Comparison of ENCODE assay signal across 11 cellular contexts in genomic region chr10:104640339-104641149, GRCh38. TPM values are rescaled to one million over a fixed set of nuclear protein-coding genes. Genes with fewer than 3 reads are reported as not detected.
A peak's percentile ranks its signal among the peaks of the same experiment; 100 is the strongest.
DNase-seq lines count a peak whose midpoint lies in the region; TF ChIP-seq lines count a peak whose summit lies in the region.
"Had no signal": no experiment of that assay in that cellular context is flagged by ENCODE, and none has a peak within 500 bp of the region (broad histone marks: within the 10 kb centered on the region; RNA-seq: fewer than 3 reads in every experiment).

No MANE protein-coding gene starts in this region.

- no peaks in the 10 kb centered on the region for H3K9me2 ChIP-seq in MM.1S (replicated peaks; ENCODE audit: insufficient read depth, low read length)

- no peak overlapping the region for H2AK5ac ChIP-seq in mesenchymal stem cell (ENCODE audit: low read length, severe bottlenecking)

- 2% methylated on average over 37 of the region's 77 CpGs for WGBS in mesenchymal stem cell

- H3K14ac ChIP-seq in mesenchymal stem cell (ENCODE audit: low read length in 2 of 2): no peak overlapping the region

- no peak overlapping the region for H3K4ac ChIP-seq in mesenchymal stem cell (ENCODE audit: low read depth in 1 of 2, low read length in 2 of 2)

- H3K27me3 ChIP-seq in MM.1S (replicated peaks; ENCODE audit: insufficient read depth, low read length) (peaks cover 16% of the 10 kb centered on the region), parathyroid adenoma (ENCODE audit: control insufficient read depth, insufficient read depth, low read length) (peaks cover 7% of the 10 kb centered on the region), mesenchymal stem cell (ENCODE audit: control insufficient read depth in 1 of 2, insufficient read depth in 1 of 2, low read length in 2 of 2) (peaks cover 60 to 83% of the 10 kb centered on the region in 2 experiments)

- no peak for DNase-seq in MM.1S
- DNase-seq in epithelial cell of proximal tubule (ENCODE audit: low read depth): no peak
- no peak for DNase-seq in NCI-H1092 treated with DMSO at 0.1 percent for 48 hours (lab: John Stamatoyannopoulos, UW)
- no peak for DNase-seq in mesenchymal stem cell
- no peak for DNase-seq in NCI-H2107 (lab: John Stamatoyannopoulos, UW)
- DNase-seq: activated CD4-positive, alpha-beta T cell treated with anti-CD3 and anti-CD28 coated beads for 1 hour; activated effector memory CD4-positive, alpha-beta T cell treated with anti-CD3 and anti-CD28 coated beads, Interleukin-2, amount 50 U/mL, for 16 hours; spleen had no signal

- H3K9ac ChIP-seq in MM.1S (ENCODE audit: low read length) (no peak overlapping the region), parathyroid adenoma (no peak overlapping the region), mesenchymal stem cell (ENCODE audit: low read length) (no peak overlapping the region)

- H2BK5ac ChIP-seq in mesenchymal stem cell (ENCODE audit: low read depth, low read length, poor library complexity, severe bottlenecking): no peak overlapping the region

- H3K4me1 ChIP-seq in MM.1S (ENCODE audit: low read length) (no peaks in the 10 kb centered on the region), parathyroid adenoma (no peaks in the 10 kb centered on the region), mesenchymal stem cell (ENCODE audit: control insufficient read depth, insufficient read depth, low read depth, low read length) (peaks cover 7% of the 10 kb centered on the region)
- H3K4me1 ChIP-seq: foreskin keratinocyte had no signal

- H3K36me3 ChIP-seq in MM.1S (replicated peaks; ENCODE audit: insufficient read depth, low read length) (no peaks in the 10 kb centered on the region), parathyroid adenoma (ENCODE audit: control insufficient read depth, insufficient read depth, low read length) (no peaks in the 10 kb centered on the region), mesenchymal stem cell (ENCODE audit: control insufficient read depth in 1 of 2, insufficient read depth in 2 of 2, low read depth in 1 of 2, low read length in 2 of 2) (peaks cover 0 to 3% of the 10 kb centered on the region in 2 experiments)
- H3K36me3 ChIP-seq: spleen had no signal

- H3K4me2 ChIP-seq in MM.1S (ENCODE audit: low read depth, low read length) (peak overlapping the region; percentile 79; the same call in 1 of the 2 replicates), parathyroid adenoma (ENCODE audit: low read length) (peak overlapping the region; percentile 41), mesenchymal stem cell (ENCODE audit: low read length, poor library complexity, severe bottlenecking) (no peak overlapping the region)

- peak overlapping the region; percentile 51 for H3K4me3 ChIP-seq in GM12875 (ENCODE audit: low read depth, low read length)
- H3K4me3 ChIP-seq in MM.1S (ENCODE audit: low read length): peak overlapping the region; percentile 40
- peak overlapping the region; percentile 44 for H3K4me3 ChIP-seq in epithelial cell of proximal tubule (ENCODE audit: low read depth, low read length)
- H3K4me3 ChIP-seq in parathyroid adenoma (ENCODE audit: low read depth, low read length): no peak overlapping the region
- H3K4me3 ChIP-seq in mesenchymal stem cell (ENCODE audit: insufficient read depth in 1 of 2, low read depth in 1 of 2, low read length in 2 of 2): no peak overlapping the region

- no peak overlapping the region for H2AFZ ChIP-seq in MM.1S (ENCODE audit: low read length)
- no peak overlapping the region for H2AFZ ChIP-seq in parathyroid adenoma
- no peak overlapping the region for H2AFZ ChIP-seq in mesenchymal stem cell (ENCODE audit: low read depth, low read length)

- H3K23ac ChIP-seq in mesenchymal stem cell (ENCODE audit: low read length in 2 of 2): no peak overlapping the region

- TF ChIP-seq CTCF in GM12875 (IDR thresholded peaks at IDR 0.05; ENCODE audit: borderline replicate concordance, insufficient read depth, low read depth, low read length) (no peak), MM.1S (IDR thresholded peaks at IDR 0.05; ENCODE audit: low read length) (no peak), epithelial cell of proximal tubule (conservative IDR thresholded peaks at IDR 0.05; ENCODE audit: low read depth, low read length) (no peak), parathyroid adenoma (IDR thresholded peaks at IDR 0.05) (no peak)

- H3K27ac ChIP-seq in MM.1S (ENCODE audit: low read length) (no peak overlapping the region), parathyroid adenoma (no peak overlapping the region), mesenchymal stem cell (ENCODE audit: low read length, poor library complexity, severe bottlenecking) (no peak overlapping the region)
- H3K27ac ChIP-seq: foreskin keratinocyte, spleen had no signal

- no peaks in the 10 kb centered on the region for H3K9me3 ChIP-seq in MM.1S (replicated peaks; ENCODE audit: insufficient read depth, low read length)
- no peaks in the 10 kb centered on the region for H3K9me3 ChIP-seq in parathyroid adenoma (ENCODE audit: control insufficient read depth, low read length)
- no peaks in the 10 kb centered on the region for H3K9me3 ChIP-seq in mesenchymal stem cell (ENCODE audit: control insufficient read depth, low read length)
- H3K9me3 ChIP-seq: spleen had no signal

- H2BK120ac ChIP-seq in mesenchymal stem cell (ENCODE audit: low read depth, low read length): no peak overlapping the region

- no peak overlapping the region for H2BK12ac ChIP-seq in mesenchymal stem cell (ENCODE audit: low read length in 2 of 2)

- H4K8ac ChIP-seq in mesenchymal stem cell (ENCODE audit: low read length): no peak overlapping the region

- H2BK15ac ChIP-seq in mesenchymal stem cell (ENCODE audit: low read depth, poor library complexity, severe bottlenecking): no peak overlapping the region

- H3K79me2 ChIP-seq in MM.1S (ENCODE audit: low read length): no peaks in the 10 kb centered on the region
- no peaks in the 10 kb centered on the region for H3K79me2 ChIP-seq in parathyroid adenoma

- no peak overlapping the region for H3K18ac ChIP-seq in mesenchymal stem cell (ENCODE audit: low read depth in 1 of 2, low read length in 2 of 2)

- H3F3A ChIP-seq in MM.1S (ENCODE audit: insufficient read depth, low read length): no peaks in the 10 kb centered on the region

- no peaks in the 10 kb centered on the region for H4K20me1 ChIP-seq in MM.1S (ENCODE audit: insufficient read depth, low read length)

- no peak overlapping the region for H4K91ac ChIP-seq in mesenchymal stem cell (ENCODE audit: low read length)

- H3K79me1 ChIP-seq in mesenchymal stem cell (replicated peaks; ENCODE audit: low read length, poor library complexity, severe bottlenecking): no peaks in the 10 kb centered on the region

RNA-seq across cellular contexts. Expression of gene SORCS3, which starts 0.5 kb away (rescaled TPM):
- total RNA-seq in epithelial cell of proximal tubule: under 0.01 and 0.06 TPM in 2 replicates
- not detected for polyA plus RNA-seq in mesenchymal stem cell (2013, experiment 1 of 2)
- polyA plus RNA-seq in mesenchymal stem cell (2013, experiment 2 of 2): not detected
- total RNA-seq: foreskin keratinocyte had no signal
- polyA plus RNA-seq: foreskin keratinocyte, spleen had no signal

Comparison
In these comparisons a context has a peak if more than half of its experiments do, and no peak if none do; other contexts are left out.
1. H3K4me3 ChIP-seq: peak in GM12875 (single experiment), MM.1S (single experiment) and epithelial cell of proximal tubule (single experiment); none in parathyroid adenoma (single experiment) and mesenchymal stem cell (0 of 2).